In the genomic region with DNA sequence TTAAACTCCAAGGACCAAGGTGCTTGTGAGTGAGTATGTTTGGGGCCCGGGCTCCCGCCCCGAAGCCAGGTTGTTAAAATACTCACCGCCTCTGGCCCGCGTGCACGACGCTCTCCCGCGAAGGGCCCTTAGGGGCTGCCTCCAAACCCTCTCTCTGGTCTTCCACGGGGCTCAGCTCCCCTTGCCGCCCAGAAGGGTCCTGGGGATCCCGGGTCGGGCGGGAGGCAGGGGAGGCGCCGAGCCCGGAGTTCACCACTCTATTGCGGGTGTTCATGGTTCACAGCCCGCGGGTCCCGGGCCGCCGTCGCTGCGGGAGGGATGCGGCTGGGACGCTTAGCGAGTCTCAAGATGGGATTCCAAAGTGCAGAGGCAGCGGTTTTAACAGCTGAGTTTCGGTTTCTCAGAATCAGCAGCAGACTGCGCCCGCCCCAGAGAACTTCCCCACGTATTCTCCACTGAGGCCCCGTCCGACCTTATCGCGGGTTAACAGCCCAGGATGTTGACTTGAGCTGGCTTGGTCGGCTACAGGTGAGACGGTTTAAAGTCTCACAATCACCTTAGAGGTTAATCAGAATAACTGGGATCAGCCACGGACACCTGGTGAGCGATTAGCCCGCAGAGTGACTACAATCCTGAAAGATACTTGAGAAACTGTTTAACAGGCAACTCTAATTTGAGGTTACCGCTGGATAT, we compare ENCODE assay signal across 8 cellular contexts.
DNase-seq lines count a peak whose midpoint lies in the region; ATAC-seq lines count a peak whose summit lies in the region.

A gene with protein sequence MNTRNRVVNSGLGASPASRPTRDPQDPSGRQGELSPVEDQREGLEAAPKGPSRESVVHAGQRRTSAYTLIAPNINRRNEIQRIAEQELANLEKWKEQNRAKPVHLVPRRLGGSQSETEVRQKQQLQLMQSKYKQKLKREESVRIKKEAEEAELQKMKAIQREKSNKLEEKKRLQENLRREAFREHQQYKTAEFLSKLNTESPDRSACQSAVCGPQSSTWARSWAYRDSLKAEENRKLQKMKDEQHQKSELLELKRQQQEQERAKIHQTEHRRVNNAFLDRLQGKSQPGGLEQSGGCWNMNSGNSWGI (minus strand): TSS at position 350 of the 693 bp plus-strand sequence. CDS start 76 bp downstream, at position 274.

- no peaks in the 10 kb centered on the region for H3K9me3 ChIP-seq in BLaER1 treated with 17β-estradiol and CSF1 and Interleukin-3, amounts not matched to agents 10 nM and 100 nM (replicated peaks in 1 of 11)

- H3K9ac ChIP-seq in BLaER1 treated with 17β-estradiol and CSF1 and Interleukin-3, amounts not matched to agents 10 nM and 100 nM, result peak within 1 kb of the TSS; percentile 55 to 85 (median 73)

- peaks cover 19 to 31% (median 27%) of the 10 kb centered on the region in 10 experiments for H3K4me1 ChIP-seq in BLaER1 treated with 17β-estradiol and CSF1 and Interleukin-3, amounts not matched to agents 10 nM and 100 nM

- H3K4me3 ChIP-seq in BLaER1 treated with 17β-estradiol and CSF1 and Interleukin-3, amounts not matched to agents 10 nM and 100 nM, result peak within 1 kb of the TSS; percentile 54 to 79 (median 65)

- H3K36me3 ChIP-seq in BLaER1 treated with 17β-estradiol and CSF1 and Interleukin-3, amounts not matched to agents 10 nM and 100 nM, result no peaks in the 10 kb centered on the region

- peak; percentile 80 for ATAC-seq in GM19455 (IDR thresholded peaks at IDR 0.05; ENCODE audit: unreplicated experiment)
- peak; percentile 80 for ATAC-seq in HG03571 (IDR thresholded peaks at IDR 0.05; ENCODE audit: unreplicated experiment)

- DNase-seq in activated CD4-positive, CD25-positive, alpha-beta regulatory T cell (lab: John Stamatoyannopoulos, UW), result peak; percentile 51 to 72 (median 53)
- DNase-seq in caudate nucleus (lab: John Stamatoyannopoulos, UW), result peak in 13 of 61 donors; percentile 2 to 28 (median 11)
- peak; percentile 19 for DNase-seq in kidney glomerular epithelial cell (lab: John Stamatoyannopoulos, UW)
- peak; percentile 55 to 70 for DNase-seq in stimulated activated CD4-positive, alpha-beta T cell treated with anti-CD3 and anti-CD28 coated beads, Interleukin-1b, Interleukin-23, amount 100 ng/mL, for 4 hours (ENCODE audit: low read depth in 2 of 2)
- DNase-seq in NCI-H187 (lab: John Stamatoyannopoulos, UW), result no peak

- peak within 1 kb of the TSS; percentile 28 to 83 (median 66); a peak in 20 of 22 replicates for H3K27ac ChIP-seq in BLaER1 treated with 17β-estradiol and CSF1 and Interleukin-3, amounts not matched to agents 10 nM and 100 nM
- peak within 1 kb of the TSS; percentile 67 for H3K27ac ChIP-seq in caudate nucleus (ENCODE audit: low read depth, low read length)

- H4K20me1 ChIP-seq in BLaER1 treated with 17β-estradiol and CSF1 and Interleukin-3, amounts not matched to agents 10 nM and 100 nM, result no peaks in the 10 kb centered on the region; a peak in 1 of 22 replicates

- peak within 1 kb of the TSS; percentile 86 to 99 (median 93) for H3K4me2 ChIP-seq in BLaER1 treated with 17β-estradiol and CSF1 and Interleukin-3, amounts not matched to agents 10 nM and 100 nM

- H3K27me3 ChIP-seq in BLaER1 treated with 17β-estradiol and CSF1 and Interleukin-3, amounts not matched to agents 10 nM and 100 nM, result no peaks in the 10 kb centered on the region

Comparison
In these comparisons a context has a peak if more than half of its experiments do, and no peak if none do; other contexts are left out.
1. DNase-seq: peak in activated CD4-positive, CD25-positive, alpha-beta regulatory T cell (4 of 4), kidney glomerular epithelial cell (single experiment) and stimulated activated CD4-positive, alpha-beta T cell treated with anti-CD3 and anti-CD28 coated beads, Interleukin-1b, Interleukin-23, amount 100 ng/mL, for 4 hours (2 of 2); none in NCI-H187 (0 of 2).